9 cellular contexts compared by ENCODE assay signal in the genomic region with DNA sequence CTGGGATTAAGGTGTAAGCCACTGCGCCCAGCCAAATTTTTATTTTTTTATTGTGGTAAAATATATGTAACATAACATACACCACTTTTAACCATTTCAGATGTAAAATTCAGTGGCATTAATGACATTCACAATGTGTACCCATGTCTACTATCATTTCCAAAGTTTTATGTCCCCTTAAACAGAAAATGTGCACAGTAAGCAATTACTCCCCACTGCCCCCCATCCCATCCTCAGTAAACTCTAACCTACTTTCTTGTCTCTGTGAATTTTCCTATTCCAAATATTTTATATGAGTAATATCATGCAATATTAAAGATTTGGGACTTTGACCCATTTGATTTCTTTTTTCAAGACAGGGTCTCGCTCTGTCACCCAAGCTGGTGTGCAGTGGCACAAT. TPM values are rescaled to one million over a fixed set of nuclear protein-coding genes. Genes with fewer than 3 reads are reported as not detected.
DNase-seq lines count a peak whose midpoint lies in the region; ATAC-seq lines count a peak whose summit lies in the region.
"Had no signal": no experiment of that assay in that cellular context is flagged by ENCODE, and none has a peak within 500 bp of the region (broad histone marks: within the 10 kb centered on the region; RNA-seq: fewer than 3 reads in every experiment).

No MANE protein-coding gene starts in this region.

- peaks cover 5% of the 10 kb centered on the region for H3K36me3 Mint-ChIP-seq in T-helper 17 cell (ENCODE audit: low read depth)
- H3K36me3 Mint-ChIP-seq in stimulated activated effector memory CD8-positive, alpha-beta T cell treated with anti-CD3 and anti-CD28 coated beads, Interleukin-12 subunit alpha, Interleukin-12 subunit beta, amount 100 ng/mL, for 72 hours, result peaks cover 84% of the 10 kb centered on the region

- H3K27me3 Mint-ChIP-seq in T-helper 17 cell, result no peaks in the 10 kb centered on the region
- H3K27me3 Mint-ChIP-seq: CD4-positive, alpha-beta T cell had no signal

- peak overlapping the region; percentile 51 for H3K27ac Mint-ChIP-seq in T-helper 17 cell
- peak overlapping the region; percentile 32 for H3K27ac Mint-ChIP-seq in stimulated activated effector memory CD8-positive, alpha-beta T cell treated with anti-CD3 and anti-CD28 coated beads, Interleukin-12 subunit alpha, Interleukin-12 subunit beta, amount 100 ng/mL, for 72 hours
- H3K27ac Mint-ChIP-seq: CD4-positive, alpha-beta T cell had no signal

- H3K9me3 Mint-ChIP-seq in stimulated activated effector memory CD8-positive, alpha-beta T cell treated with anti-CD3 and anti-CD28 coated beads, Interleukin-12 subunit alpha, Interleukin-12 subunit beta, amount 100 ng/mL, for 72 hours, result no peaks in the 10 kb centered on the region
- H3K9me3 Mint-ChIP-seq: CD4-positive, alpha-beta T cell had no signal

- DNase-seq in T-helper 17 cell (no peak), NCI-H146 (lab: John Stamatoyannopoulos, UW) (no peak)
- no peak for DNase-seq in stimulated activated effector memory CD8-positive, alpha-beta T cell treated with anti-CD3 and anti-CD28 coated beads, Interleukin-12 subunit alpha, Interleukin-12 subunit beta, amount 100 ng/mL, for 72 hours (ENCODE audit: low spot score in 2 of 2)
- DNase-seq: AML-193; Caco-2; CD4-positive, alpha-beta T cell; GM23248; HCEC 1CT; KBM-7 had no signal

- H3K4me1 Mint-ChIP-seq in T-helper 17 cell, result peaks cover 2% of the 10 kb centered on the region
- no peaks in the 10 kb centered on the region for H3K4me1 Mint-ChIP-seq in stimulated activated effector memory CD8-positive, alpha-beta T cell treated with anti-CD3 and anti-CD28 coated beads, Interleukin-12 subunit alpha, Interleukin-12 subunit beta, amount 100 ng/mL, for 72 hours

- no peak overlapping the region for H3K4me3 Mint-ChIP-seq in T-helper 17 cell
- H3K4me3 Mint-ChIP-seq in stimulated activated effector memory CD8-positive, alpha-beta T cell treated with anti-CD3 and anti-CD28 coated beads, Interleukin-12 subunit alpha, Interleukin-12 subunit beta, amount 100 ng/mL, for 72 hours, result no peak overlapping the region
- H3K4me3 Mint-ChIP-seq: CD4-positive, alpha-beta T cell had no signal

- ATAC-seq in T-helper 17 cell, result no peak
- no peak for ATAC-seq in stimulated activated effector memory CD8-positive, alpha-beta T cell treated with anti-CD3 and anti-CD28 coated beads, Interleukin-12 subunit alpha, Interleukin-12 subunit beta, amount 100 ng/mL, for 72 hours

- no peaks in the 10 kb centered on the region for H3K9me3 ChIP-seq in T-helper 17 cell (ENCODE audit: control insufficient read depth, low read length, poor library complexity, severe bottlenecking)
- H3K9me3 ChIP-seq: Caco-2 had no signal

RNA-seq across cellular contexts. Expression of a gene that starts 14.6 kb away (rescaled TPM):
- total RNA-seq in T-helper 17 cell, result 1 to 10 TPM; 5.8 to 5.9 TPM

RNA-seq across cellular contexts. Expression of a gene that starts 19.8 kb away (rescaled TPM):
- total RNA-seq in T-helper 17 cell, result 10 to 100 TPM; 41.8 to 60.6 TPM

RNA-seq across cellular contexts. Expression of a gene that starts 33.2 kb away (rescaled TPM):
- total RNA-seq in T-helper 17 cell, result 10 to 100 TPM; 15.5 to 20.0 TPM

RNA-seq across cellular contexts. Expression of a gene that starts 49.9 kb away (rescaled TPM):
- under 1 TPM; 0.47 to 0.92 TPM for total RNA-seq in T-helper 17 cell

RNA-seq across cellular contexts. Expression of a gene that starts 59.4 kb away (rescaled TPM):
- total RNA-seq in T-helper 17 cell, result 10 to 100 TPM; 16.6 to 20.0 TPM
